18 cellular contexts compared by ENCODE assay signal in genomic region chr20:33267691-33268090, GRCh38. TPM values are rescaled to one million over a fixed set of nuclear protein-coding genes. Genes with fewer than 3 reads are reported as not detected.
DNase-seq lines count a peak whose midpoint lies in the region; ATAC-seq and TF ChIP-seq lines count a peak whose summit lies in the region.
"Had no signal": no experiment of that assay in that cellular context is flagged by ENCODE, and none has a peak within 500 bp of the region (broad histone marks: within the 10 kb centered on the region; RNA-seq: fewer than 3 reads in every experiment).

No MANE protein-coding gene starts in this region.

- peak; percentile 7 for DNase-seq in SKM-1 treated with dmso at 0.1 percent for 144 hours (lab: John Stamatoyannopoulos, UW; ENCODE audit: unreplicated experiment)
- no peak for DNase-seq in SKM-1 (lab: John Stamatoyannopoulos, UW; ENCODE audit: unreplicated experiment)
- DNase-seq in NB4 (ENCODE audit: low read depth): peak; percentile 43
- peak; percentile 11 for DNase-seq in endodermal cell
- no peak for DNase-seq in GM10266 (ENCODE audit: extremely low spot score)
- DNase-seq in NCI-H1930 (lab: John Stamatoyannopoulos, UW): no peak
- DNase-seq in activated CD4-positive, alpha-beta T cell treated with anti-CD3 and anti-CD28 coated beads, Interleukin-2, amount 50 U/mL, for 4 hours: no peak
- DNase-seq: C1 segment of cervical spinal cord, COR-L47, NCI-H1105, NCI-H1694 treated with DMSO at 0.1 percent for 48 hours, NCI-H446 had no signal

- H3K27ac Mint-ChIP-seq in endodermal cell: no peak overlapping the region
- H3K27ac Mint-ChIP-seq: IgD-negative memory B cell had no signal

- H3K27me3 ChIP-seq in endodermal cell (ENCODE audit: control insufficient read depth, insufficient read depth, low read length, poor library complexity, severe bottlenecking): peaks cover 16% of the 10 kb centered on the region

- H3K9me3 ChIP-seq in endodermal cell (ENCODE audit: control insufficient read depth, low read length): no peaks in the 10 kb centered on the region

- no peak overlapping the region for H3K27ac ChIP-seq in endodermal cell (ENCODE audit: low read depth, low read length)
- H3K27ac ChIP-seq: 22Rv1 had no signal

- no peaks in the 10 kb centered on the region for H3K4me1 Mint-ChIP-seq in endodermal cell
- H3K4me1 Mint-ChIP-seq: IgD-negative memory B cell had no signal

- H3K36me3 ChIP-seq in endodermal cell (ENCODE audit: control insufficient read depth, insufficient read depth, low read length): no peaks in the 10 kb centered on the region

- TF ChIP-seq CTCF in NB4 (IDR thresholded peaks at IDR 0.05; ENCODE audit: low read depth, low read length) (no peak), endodermal cell (conservative IDR thresholded peaks at IDR 0.05) (no peak), GM10266 (IDR thresholded peaks at IDR 0.05; ENCODE audit: control insufficient read depth, insufficient read depth, low read depth, missing control alignments) (no peak)

- no peak for ATAC-seq in GM21367 (IDR thresholded peaks at IDR 0.05; ENCODE audit: unreplicated experiment)
- ATAC-seq: GM12878, HCT116 had no signal

- H3K27me3 Mint-ChIP-seq in endodermal cell (ENCODE audit: insufficient read depth): peaks cover 40% of the 10 kb centered on the region

- no peak overlapping the region for H3K4me3 Mint-ChIP-seq in endodermal cell
- H3K4me3 Mint-ChIP-seq: IgD-negative memory B cell had no signal

- H3K9me3 Mint-ChIP-seq in endodermal cell: no peaks in the 10 kb centered on the region

- WGBS in endodermal cell (ENCODE audit: insufficient coverage in 1 of 2, insufficient read length in 1 of 2), 2 experiments: 71 to 82% methylated on average over 2 to 3 of the region's 3 CpGs

- H3K4me1 ChIP-seq in endodermal cell (ENCODE audit: control insufficient read depth, insufficient read depth, low read length): no peaks in the 10 kb centered on the region

- H3K36me3 Mint-ChIP-seq in endodermal cell (ENCODE audit: low read depth): no peaks in the 10 kb centered on the region

- no peak overlapping the region for H3K9ac ChIP-seq in endodermal cell (ENCODE audit: extremely low read depth, low read length, poor library complexity, severe bottlenecking)

- no peak for TF ChIP-seq POLR2A in NB4 (IDR thresholded peaks at IDR 0.05; ENCODE audit: extremely low read depth, insufficient read length)

- H3K4me3 ChIP-seq in NB4 (ENCODE audit: low read depth, low read length) (no peak overlapping the region), endodermal cell (ENCODE audit: low read length) (no peak overlapping the region)
- H3K4me3 ChIP-seq: GM12878 had no signal

RNA-seq across cellular contexts. Expression of gene BPIFB1, which starts 15.3 kb away (rescaled TPM):
- total RNA-seq in endodermal cell: under 1 TPM; 0.24 to 0.26 TPM
- 0.53 TPM for polyA plus RNA-seq in endodermal cell (2013, experiment 1 of 2)
- not detected for polyA plus RNA-seq in endodermal cell (2013, experiment 2 of 2)
- total RNA-seq: HT-29 had no signal
- polyA plus RNA-seq: GM12878, IgD-negative memory B cell had no signal

RNA-seq across cellular contexts. Expression of gene BPIFA1, which starts 31.9 kb away (rescaled TPM):
- total RNA-seq in endodermal cell: 1 to 10 TPM in 1 of 2 donors, not detected in 1; 1.4 TPM
- 0.25 TPM for polyA plus RNA-seq in endodermal cell (2013, experiment 1 of 2)
- polyA plus RNA-seq in endodermal cell (2013, experiment 2 of 2): not detected
- total RNA-seq: GM12878, HT-29 had no signal
- polyA plus RNA-seq: GM12878, IgD-negative memory B cell had no signal

RNA-seq across cellular contexts. Expression of gene BPIFA3, which starts 50.5 kb away (rescaled TPM):
- not detected for total RNA-seq in endodermal cell
- polyA plus RNA-seq in endodermal cell (2013, experiment 1 of 2): not detected
- polyA plus RNA-seq in endodermal cell (2013, experiment 2 of 2): not detected
- total RNA-seq: GM12878, HT-29 had no signal
- polyA plus RNA-seq: GM12878, IgD-negative memory B cell had no signal

Comparison
In these comparisons a context has a peak if more than half of its experiments do, and no peak if none do; other contexts are left out.
1. DNase-seq: peak in SKM-1 treated with dmso at 0.1 percent for 144 hours (single experiment), NB4 (single experiment) and endodermal cell (single experiment); none in SKM-1 (single experiment), GM10266 (single experiment), NCI-H1930 (0 of 2) and activated CD4-positive, alpha-beta T cell treated with anti-CD3 and anti-CD28 coated beads, Interleukin-2, amount 50 U/mL, for 4 hours (0 of 2).